Comparison of ENCODE assay signal across 14 cellular contexts in genomic region chr12:100793182-100793581, GRCh38. TPM values are rescaled to one million over a fixed set of nuclear protein-coding genes. Genes with fewer than 3 reads are reported as not detected.
DNase-seq lines count a peak whose midpoint lies in the region; ATAC-seq and TF ChIP-seq lines count a peak whose summit lies in the region.
"Had no signal": no experiment of that assay in that cellular context is flagged by ENCODE, and none has a peak within 500 bp of the region (broad histone marks: within the 10 kb centered on the region; RNA-seq: fewer than 3 reads in every experiment).

No MANE protein-coding gene starts in this region.

- no peak overlapping the region for H2AFZ ChIP-seq in smooth muscle cell (ENCODE audit: low read depth)

- H3K9me3 ChIP-seq in smooth muscle cell (replicated peaks; ENCODE audit: low read depth) (no peaks in the 10 kb centered on the region), right lobe of liver (no peaks in the 10 kb centered on the region)
- H3K9me3 ChIP-seq: lower lobe of right lung, suprapubic skin had no signal

- H3K36me3 ChIP-seq in smooth muscle cell (ENCODE audit: low read depth) = no peaks in the 10 kb centered on the region
- no peaks in the 10 kb centered on the region for H3K36me3 ChIP-seq in right lobe of liver
- H3K36me3 ChIP-seq: brain microvascular endothelial cell, lower lobe of right lung, suprapubic skin had no signal

- ATAC-seq in SK-N-SH treated with all-trans-retinoic acid at 6 μM for 48 hours = peak; percentile 48; the same call in 2 of the 3 replicates
- ATAC-seq in GM18519 (IDR thresholded peaks at IDR 0.05; ENCODE audit: low FRiP score, unreplicated experiment) = no peak
- no peak for ATAC-seq in right lobe of liver
- ATAC-seq: lower lobe of right lung; natural killer cell treated with Interleukin-12 subunit alpha and Interleukin-12 subunit beta and Interleukin-15 and Interleukin-18, amount 100 ng/mL, for 72 hours; T-cell had no signal

- TF ChIP-seq POLR2A in right lobe of liver (IDR thresholded peaks at IDR 0.05) = no peak

- H3K27ac ChIP-seq in smooth muscle cell (ENCODE audit: low read depth) (peak overlapping the region; percentile 94), right lobe of liver (no peak overlapping the region)
- H3K27ac ChIP-seq: brain microvascular endothelial cell, lower lobe of right lung, suprapubic skin had no signal

- peaks cover 14% of the 10 kb centered on the region for H3K79me2 ChIP-seq in smooth muscle cell (ENCODE audit: low read depth)

- H3K4me3 ChIP-seq in fibroblast of pulmonary artery (replicated peaks; ENCODE audit: low read depth, low read length) = no peak overlapping the region
- no peak overlapping the region for H3K4me3 ChIP-seq in smooth muscle cell
- H3K4me3 ChIP-seq in right lobe of liver = no peak overlapping the region
- H3K4me3 ChIP-seq: lower lobe of right lung, suprapubic skin had no signal

- peak overlapping the region; percentile 88 for H3K4me2 ChIP-seq in smooth muscle cell

- H3K9ac ChIP-seq in smooth muscle cell (ENCODE audit: low read depth) = no peak overlapping the region

- peak; percentile 31 for DNase-seq in GM03348 (ENCODE audit: low spot score)
- DNase-seq in fibroblast of pulmonary artery (ENCODE audit: low read depth) = peak; percentile 50
- no peak for DNase-seq in smooth muscle cell (lab: John Stamatoyannopoulos, UW; ENCODE audit: unreplicated experiment)
- DNase-seq in activated naive CD4-positive, alpha-beta T cell treated with anti-CD3 and anti-CD28 coated beads, Interleukin-2, amount 50 U/mL, for 16 hours = no peak
- no peak for DNase-seq in right lobe of liver
- DNase-seq: brain microvascular endothelial cell, H9, lower lobe of right lung, NCI-H69, T-cell had no signal

- H3K27me3 ChIP-seq in smooth muscle cell (ENCODE audit: low read depth) (no peaks in the 10 kb centered on the region), right lobe of liver (no peaks in the 10 kb centered on the region)
- H3K27me3 ChIP-seq: brain microvascular endothelial cell had no signal

- peaks cover 43% of the 10 kb centered on the region for H3F3A ChIP-seq in smooth muscle cell (ENCODE audit: low read depth)

- H4K20me1 ChIP-seq in smooth muscle cell (ENCODE audit: low read depth) = no peaks in the 10 kb centered on the region

- WGBS in smooth muscle cell (ENCODE audit: low lambda C conversion rate) = 4% methylated on average over 2 of the region's 2 CpGs
- WGBS in right lobe of liver (ENCODE audit: insufficient coverage, low coverage, low lambda C conversion rate, missing lambda C conversion rate) = 20% methylated on average over 2 of the region's 2 CpGs

- intact Hi-C loops in right lobe of liver (cut with DNase I) = no loop called here

- TF ChIP-seq CTCF in fibroblast of pulmonary artery (IDR thresholded peaks at IDR 0.05; ENCODE audit: low read length, missing control alignments) (no peak), smooth muscle cell (IDR thresholded peaks at IDR 0.05; ENCODE audit: borderline replicate concordance, insufficient read depth, poor library complexity, severe bottlenecking) (no peak), right lobe of liver (IDR thresholded peaks at IDR 0.05) (no peak)

- H3K4me1 ChIP-seq in smooth muscle cell (ENCODE audit: low read depth) (peaks cover 30% of the 10 kb centered on the region), right lobe of liver (no peaks in the 10 kb centered on the region)
- H3K4me1 ChIP-seq: lower lobe of right lung, suprapubic skin had no signal

TF ChIP-seq in SK-N-SH treated with all-trans-retinoic acid at 6 μM for 48 hours, 23 proteins besides CTCF, POLR2A, EP300 and RAD21:
- TF ChIP-seq TOX (CRISPR knock-in tag; IDR thresholded peaks at IDR 0.05; ENCODE audit: borderline replicate concordance) = no peak
- TF ChIP-seq ARNTL (CRISPR knock-in tag; IDR thresholded peaks at IDR 0.05; ENCODE audit: borderline replicate concordance, low read depth) = no peak
- no peak for TF ChIP-seq ZNF70 (CRISPR knock-in tag; IDR thresholded peaks at IDR 0.05)
- no peak for TF ChIP-seq ZFP30 (CRISPR knock-in tag; IDR thresholded peaks at IDR 0.05)
- no peak for TF ChIP-seq ISL1 (CRISPR knock-in tag; IDR thresholded peaks at IDR 0.05)
- TF ChIP-seq BACH2 (CRISPR knock-in tag; IDR thresholded peaks at IDR 0.05; ENCODE audit: borderline replicate concordance) = no peak
- TF ChIP-seq POU6F1 (CRISPR knock-in tag; IDR thresholded peaks at IDR 0.05; ENCODE audit: borderline replicate concordance, low read depth) = no peak
- no peak for TF ChIP-seq ZNF8 (CRISPR knock-in tag; IDR thresholded peaks at IDR 0.05)
- TF ChIP-seq ZC3H10 (CRISPR knock-in tag; IDR thresholded peaks at IDR 0.05) = no peak
- TF ChIP-seq TSHZ2 (CRISPR knock-in tag; IDR thresholded peaks at IDR 0.05) = no peak
- no peak for TF ChIP-seq OSR1 (CRISPR knock-in tag; IDR thresholded peaks at IDR 0.05)
- no peak for TF ChIP-seq RARB (CRISPR knock-in tag; IDR thresholded peaks at IDR 0.05)
- no peak for TF ChIP-seq CSDC2 (CRISPR knock-in tag; IDR thresholded peaks at IDR 0.05)
- no peak for TF ChIP-seq PATZ1 (CRISPR knock-in tag; IDR thresholded peaks at IDR 0.05; ENCODE audit: borderline replicate concordance)

RNA-seq across cellular contexts. Expression of gene ANO4, which starts 1.4 kb away (rescaled TPM):
- total RNA-seq in smooth muscle cell = 49.0 and 51.7 TPM in 2 replicates
- polyA plus RNA-seq in smooth muscle cell = 25.6 and 27.3 TPM in 2 replicates
- under 1 TPM in 1 of 6 experiments, not detected in 5; 0.13 TPM for total RNA-seq in right lobe of liver
- total RNA-seq: natural killer cell treated with Interleukin-12 subunit alpha and Interleukin-12 subunit beta and Interleukin-15 and Interleukin-18, amount 100 ng/mL, for 72 hours had no signal

Comparison
In these comparisons a context has a peak if more than half of its experiments do, and no peak if none do; other contexts are left out.
1. DNase-seq: peak in GM03348 (single experiment) and fibroblast of pulmonary artery (single experiment); none in smooth muscle cell (single experiment), activated naive CD4-positive, alpha-beta T cell treated with anti-CD3 and anti-CD28 coated beads, Interleukin-2, amount 50 U/mL, for 16 hours (single experiment) and right lobe of liver (0 of 3).
2. RNA of gene ANO4, which starts 1.4 kb away (total RNA-seq): 49.0 to 51.7 TPM in smooth muscle cell; 0.13 TPM in right lobe of liver; every median in the first group is over 10 times any median in the second.